In genomic region chr4:84967292-84967651, GRCh38 we compare ENCODE assay signal across 8 cellular contexts. TPM values are rescaled to one million over a fixed set of nuclear protein-coding genes. Genes with fewer than 3 reads are reported as not detected.
DNase-seq lines count a peak whose midpoint lies in the region; ATAC-seq and TF ChIP-seq lines count a peak whose summit lies in the region.

No MANE protein-coding gene starts in this region.

- no peaks in the 10 kb centered on the region for H3K9me2 ChIP-seq in hepatocyte (replicated peaks; ENCODE audit: insufficient read depth)

- H3K4me2 ChIP-seq in hepatocyte: peak overlapping the region; percentile 81

- WGBS in hepatocyte (ENCODE audit: low lambda C conversion rate, missing lambda C conversion rate): 5% methylated on average over 4 of the region's 4 CpGs
- 2 to 14% methylated on average over 4 of the region's 4 CpGs for WGBS in sigmoid colon, 2 donors

- no peaks in the 10 kb centered on the region for H3K9me3 Mint-ChIP-seq in activated T-helper 2 cell treated with anti-CD3 and anti-CD28 coated beads, Interferon-gamma antibody, Interleukin-2, Interleukin-4, amounts not matched to agents 10 μg/mL and 5 μg/mL and 100 μg/mL, durations not matched to agents 14 hours and 24 hours and 36 hours

- H3K4me1 ChIP-seq in HAP-1: peaks cover 35% of the 10 kb centered on the region
- no peaks in the 10 kb centered on the region for H3K4me1 ChIP-seq in hepatocyte (ENCODE audit: insufficient read depth)
- peaks cover 0 to 32% (median 20%) of the 10 kb centered on the region in 4 donors for H3K4me1 ChIP-seq in sigmoid colon

- H3K4me3 ChIP-seq in HAP-1: peak overlapping the region; percentile 72
- peak overlapping the region; percentile 48 for H3K4me3 ChIP-seq in hepatocyte
- H3K4me3 ChIP-seq in sigmoid colon: peak overlapping the region; percentile 93 to 96 (median 94)

- H3K4me1 Mint-ChIP-seq in activated T-helper 2 cell treated with anti-CD3 and anti-CD28 coated beads, Interferon-gamma antibody, Interleukin-2, Interleukin-4, amounts not matched to agents 10 μg/mL and 5 μg/mL and 100 μg/mL, durations not matched to agents 14 hours and 24 hours and 36 hours (ENCODE audit: low read depth): peaks cover 7% of the 10 kb centered on the region

- H3K79me2 ChIP-seq in hepatocyte: peaks cover 36% of the 10 kb centered on the region

- peak overlapping the region; percentile 88 for H2AFZ ChIP-seq in hepatocyte

- H3K4me3 Mint-ChIP-seq in activated T-helper 2 cell treated with anti-CD3 and anti-CD28 coated beads, Interferon-gamma antibody, Interleukin-2, Interleukin-4, amounts not matched to agents 10 μg/mL and 5 μg/mL and 100 μg/mL, durations not matched to agents 14 hours and 24 hours and 36 hours (ENCODE audit: low read depth): peak overlapping the region; percentile 65

- in situ Hi-C loops in HAP-1 (cut with MboI; ENCODE audit: low sequenced_read_pairs): loop anchor here (10.0 kb wide), 2 partner anchors 212 to 382 kb away; partner anchors contain the start of gene CDS1

- no peak for ATAC-seq in HG02938 (IDR thresholded peaks at IDR 0.05; ENCODE audit: unreplicated experiment)
- ATAC-seq in HG03432 (IDR thresholded peaks at IDR 0.05; ENCODE audit: unreplicated experiment): no peak
- no peak for ATAC-seq in HG02763 (IDR thresholded peaks at IDR 0.05; ENCODE audit: unreplicated experiment)
- ATAC-seq in HG03565 (IDR thresholded peaks at IDR 0.05; ENCODE audit: unreplicated experiment): no peak

- H3K36me3 Mint-ChIP-seq in activated T-helper 2 cell treated with anti-CD3 and anti-CD28 coated beads, Interferon-gamma antibody, Interleukin-2, Interleukin-4, amounts not matched to agents 10 μg/mL and 5 μg/mL and 100 μg/mL, durations not matched to agents 14 hours and 24 hours and 36 hours (ENCODE audit: low read depth): peaks cover 3% of the 10 kb centered on the region

- H3K27ac ChIP-seq in hepatocyte: peak overlapping the region; percentile 97
- peak overlapping the region; percentile 86 to 97 (median 92) for H3K27ac ChIP-seq in sigmoid colon

- no peak overlapping the region for H3K27ac Mint-ChIP-seq in activated T-helper 2 cell treated with anti-CD3 and anti-CD28 coated beads, Interferon-gamma antibody, Interleukin-2, Interleukin-4, amounts not matched to agents 10 μg/mL and 5 μg/mL and 100 μg/mL, durations not matched to agents 14 hours and 24 hours and 36 hours

- intact Hi-C loops in activated T-helper 2 cell treated with anti-CD3 and anti-CD28 coated beads, Interferon-gamma antibody, Interleukin-2, Interleukin-4, amounts not matched to agents 10 μg/mL and 5 μg/mL and 100 μg/mL, durations not matched to agents 14 hours and 24 hours and 36 hours (cut with micrococcal nuclease): loop anchor here (5.0 kb wide), 2 partner anchors 385 to 470 kb away; partner anchors contain the start of genes CDS1 and NKX6-1
- intact Hi-C loops in sigmoid colon (cut with DNase I): loop anchor here (10.0 kb wide), 1 partner anchor 112 kb away; no protein-coding TSS in a partner anchor

- H3K9me3 ChIP-seq in HAP-1: no peaks in the 10 kb centered on the region
- no peaks in the 10 kb centered on the region for H3K9me3 ChIP-seq in hepatocyte (ENCODE audit: low read depth)
- H3K9me3 ChIP-seq in sigmoid colon: no peaks in the 10 kb centered on the region

- no peak for TF ChIP-seq CTCF in hepatocyte (IDR thresholded peaks at IDR 0.05; ENCODE audit: poor library complexity)
- TF ChIP-seq CTCF in sigmoid colon (IDR thresholded peaks at IDR 0.05): no peak

- H3K36me3 ChIP-seq in HAP-1 (replicated peaks) (no peaks in the 10 kb centered on the region; the same call in 1 of the 2 replicates), hepatocyte (replicated peaks; ENCODE audit: insufficient read depth, low read depth) (no peaks in the 10 kb centered on the region), sigmoid colon (no peaks in the 10 kb centered on the region)

- TF ChIP-seq EP300 in sigmoid colon (IDR thresholded peaks at IDR 0.05): no peak

- no peak for DNase-seq in HAP-1 (ENCODE audit: low spot score in 2 of 2)
- DNase-seq in activated T-helper 2 cell treated with anti-CD3 and anti-CD28 coated beads, Interferon-gamma antibody, Interleukin-2, Interleukin-4, amounts not matched to agents 10 μg/mL and 5 μg/mL and 100 μg/mL, durations not matched to agents 14 hours and 24 hours and 36 hours (ENCODE audit: low spot score): no peak
- no peak for DNase-seq in hepatocyte (ENCODE audit: low spot score)
- DNase-seq in sigmoid colon: no peak

- H3K27me3 ChIP-seq in HAP-1 (ENCODE audit: low read depth) (no peaks in the 10 kb centered on the region), hepatocyte (no peaks in the 10 kb centered on the region), sigmoid colon (no peaks in the 10 kb centered on the region)

- no peak for TF ChIP-seq POLR2A in sigmoid colon (IDR thresholded peaks at IDR 0.05)

- H3K27me3 Mint-ChIP-seq in activated T-helper 2 cell treated with anti-CD3 and anti-CD28 coated beads, Interferon-gamma antibody, Interleukin-2, Interleukin-4, amounts not matched to agents 10 μg/mL and 5 μg/mL and 100 μg/mL, durations not matched to agents 14 hours and 24 hours and 36 hours (ENCODE audit: low read depth): peaks cover 33% of the 10 kb centered on the region

- H4K20me1 ChIP-seq in hepatocyte (ENCODE audit: insufficient read depth, poor library complexity, severe bottlenecking): peaks cover 20% of the 10 kb centered on the region

RNA-seq across cellular contexts. Expression of gene WDFY3, which starts 0.8 kb away (rescaled TPM):
- 0.48 and 0.80 TPM in 2 replicates for total RNA-seq in activated T-helper 2 cell treated with anti-CD3 and anti-CD28 coated beads, Interferon-gamma antibody, Interleukin-2, Interleukin-4, amounts not matched to agents 10 μg/mL and 5 μg/mL and 100 μg/mL, durations not matched to agents 14 hours and 24 hours and 36 hours
- 47.6 and 55.9 TPM in 2 replicates for total RNA-seq in hepatocyte
- 7.7 and 10.4 TPM in 2 replicates for polyA plus RNA-seq in hepatocyte
- total RNA-seq in sigmoid colon: 10 to 100 TPM; 50.5 to 85.7 (median 75.1) TPM
- polyA plus RNA-seq in sigmoid colon: 1 to 10 TPM; 4.8 to 7.6 (median 5.3) TPM

Comparison
In these comparisons a context has a peak if more than half of its experiments do, and no peak if none do; other contexts are left out.
1. RNA of gene WDFY3, which starts 0.8 kb away (total RNA-seq): 50.5 to 85.7 TPM in sigmoid colon and 47.6 to 55.9 TPM in hepatocyte; 0.48 to 0.80 TPM in activated T-helper 2 cell treated with anti-CD3 and anti-CD28 coated beads, Interferon-gamma antibody, Interleukin-2, Interleukin-4, amounts not matched to agents 10 μg/mL and 5 μg/mL and 100 μg/mL, durations not matched to agents 14 hours and 24 hours and 36 hours; every median in the first group is over 10 times any median in the second.
2. Peak in every context shown above with its lines, with median percentiles within 50 percentile points of each other: H3K4me3 ChIP-seq.